Comparison of ENCODE assay signal across 21 cellular contexts in the genomic region with DNA sequence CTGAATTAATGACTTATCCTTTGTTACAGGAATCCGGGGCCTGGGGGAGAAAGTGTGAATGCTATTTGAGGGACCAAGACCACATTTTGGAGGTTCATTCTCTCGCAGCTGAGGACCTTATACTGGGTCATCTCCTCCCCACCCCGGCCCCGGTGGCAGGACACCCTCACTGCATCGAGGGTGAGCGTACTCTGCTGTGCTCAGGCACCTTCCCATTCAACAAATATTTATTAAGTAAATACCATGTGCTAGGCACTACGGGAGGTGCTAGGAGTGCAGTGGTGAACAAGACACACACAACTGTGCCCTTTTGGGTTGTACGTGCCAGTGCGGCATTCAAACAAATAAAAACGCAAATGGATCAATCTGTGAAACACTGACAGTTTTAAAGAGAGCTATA. TPM values are rescaled to one million over a fixed set of nuclear protein-coding genes. Genes with fewer than 3 reads are reported as not detected.
"Had no signal": no experiment of that assay in that cellular context is flagged by ENCODE, and none has a peak within 500 bp of the region (broad histone marks: within the 10 kb centered on the region; RNA-seq: fewer than 3 reads in every experiment).

No MANE protein-coding gene starts in this region.

- H3K4me1 ChIP-seq: heart left ventricle, left ventricle myocardium inferior, sigmoid colon had no signal

- DNase-seq: effector CD4-positive, alpha-beta T cell; heart left ventricle; hippocampal formation; immature natural killer cell; left ventricle myocardium inferior; mesendoderm; naive thymus-derived CD4-positive, alpha-beta T cell; nephron progenitor cell; posterior cingulate gyrus; sigmoid colon; stimulated activated CD4-positive, alpha-beta T cell treated with anti-CD3 and anti-CD28 coated beads, Interleukin-2, amount 100 ng/mL, for 24 hours; stimulated activated naive CD4-positive, alpha-beta T cell; trophoblast cell had no signal

- H3K4me3 Mint-ChIP-seq: immature natural killer cell; naive thymus-derived CD4-positive, alpha-beta T cell; nephron progenitor cell had no signal

- H3K36me3 Mint-ChIP-seq: immature natural killer cell; naive thymus-derived CD4-positive, alpha-beta T cell had no signal

- H3K9me3 ChIP-seq: heart left ventricle, left ventricle myocardium inferior, neutrophil, sigmoid colon had no signal

- H3K27me3 ChIP-seq: heart left ventricle, neutrophil, sigmoid colon had no signal

- H3K4me1 Mint-ChIP-seq: immature natural killer cell; naive thymus-derived CD4-positive, alpha-beta T cell had no signal

- H3K36me3 ChIP-seq: heart left ventricle, left ventricle myocardium inferior, neutrophil, sigmoid colon had no signal

- H3K27ac Mint-ChIP-seq: immature natural killer cell; naive thymus-derived CD4-positive, alpha-beta T cell; nephron progenitor cell had no signal

- H3K4me3 ChIP-seq: coronary artery, heart left ventricle, left ventricle myocardium inferior, lung, sigmoid colon, skin epidermis had no signal

- H3K27ac ChIP-seq: coronary artery, heart left ventricle, left ventricle myocardium inferior, neutrophil, sigmoid colon, skin epidermis had no signal

RNA-seq across cellular contexts. Expression of gene ADGRG2, which starts 24.7 kb away (rescaled TPM):
- total RNA-seq: dermis microvascular lymphatic vessel endothelial cell; glomerular endothelial cell; naive thymus-derived CD4-positive, alpha-beta T cell; osteocyte; pulmonary artery endothelial cell had no signal
- polyA plus RNA-seq: immature natural killer cell had no signal
